ENCODE assay signal across 1 cellular context in genomic region chr12:124025661-124026060, GRCh38.
TF ChIP-seq lines count a peak whose summit lies in the region.

No MANE protein-coding gene starts in this region.

TF ChIP-seq in H1, 55 proteins besides CTCF, POLR2A, EP300 and RAD21:
- TF ChIP-seq E2F6 (IDR thresholded peaks at IDR 0.05): 0 out of 2 replicates have a peak, but pooled peaks have one; percentile 30
- peak; percentile 42; the same call in 1 of the 2 replicates for TF ChIP-seq MAX (IDR thresholded peaks at IDR 0.05)
- TF ChIP-seq SP4 (IDR thresholded peaks at IDR 0.05; ENCODE audit: low read length): no peak
